Comparison of ENCODE assay signal across 29 cellular contexts in genomic region chr6:17081860-17082508, GRCh38. TPM values are rescaled to one million over a fixed set of nuclear protein-coding genes. Genes with fewer than 3 reads are reported as not detected.
"Had no signal": no experiment of that assay in that cellular context is flagged by ENCODE, and none has a peak within 500 bp of the region (broad histone marks: within the 10 kb centered on the region; RNA-seq: fewer than 3 reads in every experiment).

No MANE protein-coding gene starts in this region.

- H3K4me2 ChIP-seq: hepatocyte had no signal

- H2AFZ ChIP-seq: hepatocyte had no signal

- H3K9me3 ChIP-seq: esophagus muscularis mucosa, gastroesophageal sphincter, left lung, prostate gland, right lobe of liver, stomach, testis, tibial artery had no signal

- H3K36me3 ChIP-seq: esophagus muscularis mucosa, gastroesophageal sphincter, heart left ventricle, left lung, lower lobe of right lung, prostate gland, right lobe of liver, stomach, tibial artery had no signal

- H3K4me3 ChIP-seq: coronary artery, esophagus muscularis mucosa, gastroesophageal sphincter, heart left ventricle, hepatocyte, left lung, lower lobe of right lung, prostate gland, right lobe of liver, stomach, testis, tibial artery had no signal

- H3K4me1 ChIP-seq: foreskin keratinocyte, left lung, lower lobe of right lung, prostate gland, right lobe of liver, stomach had no signal

- DNase-seq: dermis blood vessel endothelial cell; effector memory CD4-positive, alpha-beta T cell; foreskin keratinocyte; heart left ventricle; kidney; left lung; lower lobe of right lung; naive thymus-derived CD8-positive, alpha-beta T cell; nephron progenitor cell; right lobe of liver; stimulated activated CD4-positive, alpha-beta T cell treated with anti-CD3 and anti-CD28 coated beads, Interleukin-2, amount 100 ng/mL, for 24 hours; stimulated activated CD4-positive, alpha-beta T cell treated with anti-CD3 and anti-CD28 coated beads, Interleukin-4, amount 100 ng/mL, for 24 hours; stimulated activated naive CD4-positive, alpha-beta T cell treated with Interleukin-2 at 50 U/mL for 16 hours; stomach; testis; tibial artery had no signal

- H3K27ac ChIP-seq: coronary artery, foreskin keratinocyte, hepatocyte, left lung, lower lobe of right lung, prostate gland, right lobe of liver, stomach, testis, tibial artery had no signal

- H3K27me3 ChIP-seq: esophagus muscularis mucosa, gastroesophageal sphincter, heart left ventricle, hepatocyte, right lobe of liver, stomach, testis had no signal

RNA-seq across cellular contexts. Expression of gene STMND1, which starts 19.9 kb away (rescaled TPM):
- total RNA-seq: dermis blood vessel endothelial cell; endothelial cell of umbilical vein; epithelial cell of proximal tubule; esophagus muscularis mucosa; fibroblast of lung; foreskin keratinocyte; gastroesophageal sphincter; heart left ventricle; kidney; mononuclear cell; naive thymus-derived CD8-positive, alpha-beta T cell; osteocyte; renal cortical epithelial cell; stomach; subcutaneous adipose tissue; urinary bladder had no signal
- polyA plus RNA-seq: endothelial cell of umbilical vein; foreskin keratinocyte; heart left ventricle; hepatocyte; naive thymus-derived CD8-positive, alpha-beta T cell; stomach; urinary bladder had no signal
